15 cellular contexts compared by ENCODE assay signal in genomic region chr12:48869191-48869590, GRCh38. TPM values are rescaled to one million over a fixed set of nuclear protein-coding genes. Genes with fewer than 3 reads are reported as not detected.
DNase-seq lines count a peak whose midpoint lies in the region; TF ChIP-seq lines count a peak whose summit lies in the region.
"Had no signal": no experiment of that assay in that cellular context is flagged by ENCODE, and none has a peak within 500 bp of the region (broad histone marks: within the 10 kb centered on the region; RNA-seq: fewer than 3 reads in every experiment).

No MANE protein-coding gene starts in this region.

- H3K4me1 ChIP-seq in Caco-2 = peaks cover 26% of the 10 kb centered on the region
- peaks cover 44 to 60% of the 10 kb centered on the region in 2 donors for H3K4me1 ChIP-seq in thyroid gland
- H3K4me1 ChIP-seq in ascending aorta = peaks cover 3 to 10% of the 10 kb centered on the region in 2 donors

- H3K36me3 Mint-ChIP-seq in Caco-2 (ENCODE audit: insufficient read depth, unreplicated experiment) (peaks cover 16% of the 10 kb centered on the region), endothelial cell (ENCODE audit: low read depth, unreplicated experiment) (no peaks in the 10 kb centered on the region), neural crest cell (ENCODE audit: low read depth) (no peaks in the 10 kb centered on the region)

- POLR2A ChIA-PET in Caco-2 (lab: Charles Lee) = no interaction called here

- CTCF ChIA-PET in Caco-2 (lab: Charles Lee) = interaction anchor here (1.1 kb wide), 1 partner anchor 18 kb away, joined by 4 read pairs; no protein-coding TSS in a partner anchor

- no peaks in the 10 kb centered on the region for H3K9me3 ChIP-seq in Caco-2
- no peaks in the 10 kb centered on the region for H3K9me3 ChIP-seq in thyroid gland
- H3K9me3 ChIP-seq in ascending aorta = no peaks in the 10 kb centered on the region
- H3K9me3 ChIP-seq: BLaER1 had no signal

- H3K36me3 ChIP-seq in Caco-2 (ENCODE audit: control insufficient read depth, insufficient read depth, low read length) = no peaks in the 10 kb centered on the region
- H3K36me3 ChIP-seq in thyroid gland = no peaks in the 10 kb centered on the region
- H3K36me3 ChIP-seq in ascending aorta = no peaks in the 10 kb centered on the region
- H3K36me3 ChIP-seq: BLaER1 had no signal

- H3K4me3 Mint-ChIP-seq in Caco-2 (ENCODE audit: unreplicated experiment) = no peak overlapping the region
- H3K4me3 Mint-ChIP-seq in endothelial cell (ENCODE audit: unreplicated experiment) = peak overlapping the region; percentile 38
- peak overlapping the region; percentile 20 for H3K4me3 Mint-ChIP-seq in neural crest cell
- H3K4me3 Mint-ChIP-seq: CD4-positive, alpha-beta T cell; GM23338 had no signal

- WGBS in thyroid gland, 2 donors = 35 to 37% methylated on average over 2 of the region's 2 CpGs

- H3K27ac Mint-ChIP-seq in Caco-2 (ENCODE audit: unreplicated experiment) (peak overlapping the region; percentile 35), endothelial cell (ENCODE audit: unreplicated experiment) (no peak overlapping the region), neural crest cell (ENCODE audit: unreplicated experiment) (no peak overlapping the region)
- H3K27ac Mint-ChIP-seq: CD4-positive, alpha-beta T cell had no signal

- DNase-seq in Caco-2 (no peak), endothelial cell (ENCODE audit: low spot score) (no peak), neural crest cell (ENCODE audit: low read depth, low spot score) (no peak), thyroid gland (peak; percentile 84 to 86), GF-D8 (lab: John Stamatoyannopoulos, UW) (no peak), amygdala (lab: John Stamatoyannopoulos, UW) (no peak), ascending aorta (ENCODE audit: low spot score in 2 of 2) (no peak)
- DNase-seq: AML-193; CD4-positive, alpha-beta T cell; DMS79; H7; IMR-90; KG1 had no signal

- intact Hi-C loops in Caco-2 (cut with micrococcal nuclease; ENCODE audit: unreplicated experiment) = no loop called here
- intact Hi-C loops in thyroid gland (cut with DNase I) = no loop called here
- intact Hi-C loops in ascending aorta (cut with DNase I) = no loop called here

- TF ChIP-seq POLR2A in thyroid gland (IDR thresholded peaks at IDR 0.05) = peak in 1 of 2 donors; percentile 10

- no peak for TF ChIP-seq CTCF in Caco-2 (IDR thresholded peaks at IDR 0.05; ENCODE audit: insufficient read depth in 1 of 2, low read depth in 1 of 2, low read length in 1 of 2, severe bottlenecking in 1 of 2, unreplicated experiment in 1 of 2)
- no peak for TF ChIP-seq CTCF in endothelial cell (IDR thresholded peaks at IDR 0.05; ENCODE audit: unreplicated experiment)
- TF ChIP-seq CTCF in neural crest cell (conservative IDR thresholded peaks at IDR 0.05) = no peak
- TF ChIP-seq CTCF in thyroid gland (IDR thresholded peaks at IDR 0.05) = no peak
- TF ChIP-seq CTCF in ascending aorta (IDR thresholded peaks at IDR 0.05) = no peak

- no peaks in the 10 kb centered on the region for H3K27me3 Mint-ChIP-seq in Caco-2 (ENCODE audit: insufficient read depth, unreplicated experiment)
- peaks cover 3% of the 10 kb centered on the region for H3K27me3 Mint-ChIP-seq in endothelial cell (ENCODE audit: unreplicated experiment)
- H3K27me3 Mint-ChIP-seq in neural crest cell (ENCODE audit: low read depth) = peaks cover 14% of the 10 kb centered on the region

- H3K27me3 ChIP-seq in Caco-2 (replicated peaks; ENCODE audit: control insufficient read depth, insufficient read depth, low read length) (no peaks in the 10 kb centered on the region), thyroid gland (no peaks in the 10 kb centered on the region), ascending aorta (no peaks in the 10 kb centered on the region)

- H3K9me3 Mint-ChIP-seq in Caco-2 (ENCODE audit: unreplicated experiment) (no peaks in the 10 kb centered on the region), endothelial cell (ENCODE audit: unreplicated experiment) (no peaks in the 10 kb centered on the region), neural crest cell (no peaks in the 10 kb centered on the region)
- H3K9me3 Mint-ChIP-seq: CD4-positive, alpha-beta T cell; GM23338 had no signal

- H3K27ac ChIP-seq in thyroid gland (peak overlapping the region; percentile 76 to 81 (median 76)), ascending aorta (no peak overlapping the region)
- H3K27ac ChIP-seq: BLaER1 had no signal

- no peak overlapping the region for H3K4me3 ChIP-seq in Caco-2 (ENCODE audit: low read depth, low read length)
- H3K4me3 ChIP-seq in thyroid gland (replicated peaks in 1 of 3) = no peak overlapping the region
- H3K4me3 ChIP-seq in ascending aorta = no peak overlapping the region
- H3K4me3 ChIP-seq: BLaER1, GM23338 had no signal

- BruUV-seq in Caco-2 (replicated peaks; lab: Mats Ljungman, UMichigan) = no TSS peak

- H3K4me1 Mint-ChIP-seq in Caco-2 (ENCODE audit: low read depth, unreplicated experiment) (peaks cover 14% of the 10 kb centered on the region), endothelial cell (ENCODE audit: unreplicated experiment) (peaks cover 12% of the 10 kb centered on the region), neural crest cell (peaks cover 25% of the 10 kb centered on the region)

RNA-seq across cellular contexts. Expression of gene RND1, which starts 3.5 kb away (rescaled TPM):
- total RNA-seq in Caco-2 (2022) = 5.1 and 5.2 TPM in 2 replicates
- 1.0 TPM for total RNA-seq in endothelial cell (ENCODE audit: unreplicated experiment)
- 4.2 and 6.1 TPM in 2 replicates for total RNA-seq in neural crest cell
- total RNA-seq in thyroid gland = 1 to 10 TPM in 3 of 4 donors, under 1 TPM in 1; 0.68 to 3.0 (median 1.6) TPM
- total RNA-seq in ascending aorta = 0.85 TPM

RNA-seq across cellular contexts. Expression of gene DDX23, which starts 17.2 kb away (rescaled TPM):
- total RNA-seq in Caco-2 (2022) (151 and 152 TPM in 2 replicates), endothelial cell (ENCODE audit: unreplicated experiment) (96.2 TPM), neural crest cell (119 and 124 TPM in 2 replicates), thyroid gland (10 to 100 TPM; 59.4 to 88.2 (median 70.9) TPM), ascending aorta (39.4 TPM)

RNA-seq across cellular contexts. Expression of gene CACNB3, which starts 50.9 kb away (rescaled TPM):
- total RNA-seq in Caco-2 (2022) (20.4 and 28.2 TPM in 2 replicates), endothelial cell (ENCODE audit: unreplicated experiment) (83.1 TPM), neural crest cell (57.4 and 59.7 TPM in 2 replicates), thyroid gland (10 to 100 TPM in 3 of 4 donors, 1 to 10 TPM in 1; 7.1 to 16.4 (median 13.1) TPM), ascending aorta (54.5 TPM)

RNA-seq across cellular contexts. Expression of gene FKBP11, which starts 56.1 kb away (rescaled TPM):
- total RNA-seq in Caco-2 (2022) = 79.5 and 83.2 TPM in 2 replicates
- 16.0 TPM for total RNA-seq in endothelial cell (ENCODE audit: unreplicated experiment)
- total RNA-seq in neural crest cell = 15.1 and 18.6 TPM in 2 replicates
- total RNA-seq in thyroid gland = 10 to 100 TPM in 3 of 4 donors, 1 to 10 TPM in 1; 9.0 to 20.1 (median 16.5) TPM
- 38.8 TPM for total RNA-seq in ascending aorta

Comparison
In these comparisons a context has a peak if more than half of its experiments do, and no peak if none do; other contexts are left out.
1. DNase-seq: peak in thyroid gland (2 of 2); none in Caco-2 (0 of 2), endothelial cell (single experiment), neural crest cell (single experiment), GF-D8 (single experiment), amygdala (0 of 56) and ascending aorta (0 of 2).
2. H3K27ac ChIP-seq: peak in thyroid gland (3 of 3); none in ascending aorta (0 of 2).